22 cellular contexts compared by ENCODE assay signal in the genomic region with DNA sequence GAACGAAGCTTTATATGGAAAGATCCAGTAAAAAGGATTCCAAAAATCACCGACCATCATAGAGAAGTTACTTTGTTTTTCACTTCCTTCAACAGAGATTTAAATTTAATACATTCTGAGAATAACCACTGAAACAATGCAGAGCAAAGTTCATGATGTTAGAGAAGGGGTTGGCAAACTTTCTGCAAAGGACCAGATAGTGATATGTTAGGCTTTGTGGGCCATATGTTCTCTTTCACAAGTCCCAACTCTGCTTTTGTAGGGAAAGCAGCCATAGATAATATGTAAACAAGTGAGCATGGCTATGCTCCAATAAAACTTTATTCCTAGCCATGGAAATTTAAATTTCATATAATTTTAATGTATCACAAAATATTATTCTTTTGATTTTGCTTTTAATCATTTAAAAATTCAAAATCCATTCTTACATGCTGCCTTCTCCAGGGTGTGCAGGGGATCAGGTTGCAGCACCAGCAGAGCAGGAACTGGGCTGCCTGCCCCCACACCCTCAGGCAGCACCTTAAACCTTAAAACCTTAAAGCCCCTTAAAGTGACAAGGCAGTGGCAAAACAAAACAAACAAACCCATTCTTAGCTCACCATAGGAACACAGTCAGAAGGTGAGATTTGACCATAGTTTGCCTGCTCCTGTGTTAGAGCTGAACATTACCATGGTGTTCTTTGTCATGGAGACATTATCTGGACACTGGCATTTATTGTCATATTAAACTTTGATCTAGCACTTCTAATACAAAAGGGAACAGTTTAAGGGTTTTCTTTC. TPM values are rescaled to one million over a fixed set of nuclear protein-coding genes. Genes with fewer than 3 reads are reported as not detected.
"Had no signal": no experiment of that assay in that cellular context is flagged by ENCODE, and none has a peak within 500 bp of the region (broad histone marks: within the 10 kb centered on the region; RNA-seq: fewer than 3 reads in every experiment).

No MANE protein-coding gene starts in this region.

- H3K27ac Mint-ChIP-seq: activated CD4-positive, alpha-beta T cell treated with anti-CD3 and anti-CD28 coated beads, Interleukin-2, amount 10 ng/mL, durations not matched to agents 24 days and 14 days; activated CD8-positive, alpha-beta T cell treated with anti-CD3 and anti-CD28 coated beads, Interleukin-2, amount 10 ng/mL, durations not matched to agents 7 days and 5 days; activated naive CD8-positive, alpha-beta T cell; dendritic cell treated with granulocyte-macrophage colony-stimulating factor and Interleukin-4, amounts not matched to agents 40 ng/mL and 50 ng/mL, for 4 days; naive thymus-derived CD8-positive, alpha-beta T cell had no signal

- DNase-seq: activated CD4-positive, alpha-beta T cell treated with anti-CD3 and anti-CD28 coated beads, Interleukin-2, amount 10 ng/mL, durations not matched to agents 24 days and 14 days; activated CD4-positive, CD25-positive, alpha-beta regulatory T cell; activated CD8-positive, alpha-beta memory T cell treated with anti-CD3 and anti-CD28 coated beads, Interleukin-2, amount 50 U/mL, for 4 hours; activated CD8-positive, alpha-beta T cell treated with anti-CD3 and anti-CD28 coated beads, Interleukin-2, amount 10 ng/mL, durations not matched to agents 7 days and 5 days; activated effector memory CD4-positive, alpha-beta T cell treated with anti-CD3 and anti-CD28 coated beads, Interleukin-2, amount 50 U/mL, for 16 hours; activated T-cell treated with anti-CD3 and anti-CD28 coated beads, Interleukin-2, amount 50 U/mL, for 48 hours; central memory CD4-positive, alpha-beta T cell; effector memory CD4-positive, alpha-beta T cell; foreskin melanocyte; head of caudate nucleus; left lung; mammary epithelial cell; mucosa of descending colon; naive thymus-derived CD8-positive, alpha-beta T cell; right cardiac atrium; stimulated activated naive CD8-positive, alpha-beta T cell treated with anti-CD3 and anti-CD28 coated beads, Interleukin-15, Interleukin-2, amounts not matched to agents 100 U/mL and 50 U/mL, for 24 hours; upper lobe of left lung had no signal

- H3K9me3 ChIP-seq: neutrophil, upper lobe of left lung had no signal

- H3K27me3 ChIP-seq: left lung, neutrophil, upper lobe of left lung had no signal

- FAIRE-seq: islet of Langerhans had no signal

- H3K27ac ChIP-seq: left lung, neutrophil, upper lobe of left lung had no signal

- H3K36me3 Mint-ChIP-seq: activated naive CD8-positive, alpha-beta T cell had no signal

- H3K4me3 ChIP-seq: left lung, mucosa of descending colon, upper lobe of left lung had no signal

- ATAC-seq: activated CD8-positive, alpha-beta T cell treated with anti-CD3 and anti-CD28 coated beads, Interleukin-2, amount 10 ng/mL, durations not matched to agents 7 days and 5 days; left lung; mucosa of descending colon; naive thymus-derived CD8-positive, alpha-beta T cell; stimulated activated naive CD8-positive, alpha-beta T cell treated with anti-CD3 and anti-CD28 coated beads, Interleukin-15, Interleukin-2, amounts not matched to agents 100 U/mL and 50 U/mL, for 24 hours had no signal

- H3K4me1 ChIP-seq: left lung, upper lobe of left lung had no signal

- H3K36me3 ChIP-seq: left lung, neutrophil, upper lobe of left lung had no signal

RNA-seq across cellular contexts. Expression of gene IGSF10, which starts 16.9 kb away (rescaled TPM):
- total RNA-seq: activated CD4-positive, alpha-beta T cell treated with anti-CD3 and anti-CD28 coated beads, Interleukin-2, amount 10 ng/mL, durations not matched to agents 24 days and 14 days; activated CD8-positive, alpha-beta T cell treated with anti-CD3 and anti-CD28 coated beads, Interleukin-2, amount 10 ng/mL, durations not matched to agents 7 days and 5 days; naive thymus-derived CD8-positive, alpha-beta T cell; T-helper 2 cell treated with Interferon-gamma antibody and Interleukin-4, amounts not matched to agents 100 ng/mL and 5 ng/mL, for 36 hours had no signal
- polyA plus RNA-seq: mammary epithelial cell; naive thymus-derived CD8-positive, alpha-beta T cell had no signal
